Comparison of ENCODE assay signal across 8 cellular contexts in genomic region chr1:64348270-64348669, GRCh38.
"Had no signal": no experiment of that assay in that cellular context is flagged by ENCODE, and none has a peak within 500 bp of the region (broad histone marks: within the 10 kb centered on the region; RNA-seq: fewer than 3 reads in every experiment).

No MANE protein-coding gene starts in this region.

- FAIRE-seq: G401.6, GM12878, GM12891, GM12892, GM18507, GM19239 had no signal

- H3K4me3 ChIP-seq: GM12878 had no signal

- ATAC-seq: GM12878 had no signal

- DNase-seq: GDM1, GF-D8 had no signal
